Comparison of ENCODE assay signal across 9 cellular contexts in the genomic region with DNA sequence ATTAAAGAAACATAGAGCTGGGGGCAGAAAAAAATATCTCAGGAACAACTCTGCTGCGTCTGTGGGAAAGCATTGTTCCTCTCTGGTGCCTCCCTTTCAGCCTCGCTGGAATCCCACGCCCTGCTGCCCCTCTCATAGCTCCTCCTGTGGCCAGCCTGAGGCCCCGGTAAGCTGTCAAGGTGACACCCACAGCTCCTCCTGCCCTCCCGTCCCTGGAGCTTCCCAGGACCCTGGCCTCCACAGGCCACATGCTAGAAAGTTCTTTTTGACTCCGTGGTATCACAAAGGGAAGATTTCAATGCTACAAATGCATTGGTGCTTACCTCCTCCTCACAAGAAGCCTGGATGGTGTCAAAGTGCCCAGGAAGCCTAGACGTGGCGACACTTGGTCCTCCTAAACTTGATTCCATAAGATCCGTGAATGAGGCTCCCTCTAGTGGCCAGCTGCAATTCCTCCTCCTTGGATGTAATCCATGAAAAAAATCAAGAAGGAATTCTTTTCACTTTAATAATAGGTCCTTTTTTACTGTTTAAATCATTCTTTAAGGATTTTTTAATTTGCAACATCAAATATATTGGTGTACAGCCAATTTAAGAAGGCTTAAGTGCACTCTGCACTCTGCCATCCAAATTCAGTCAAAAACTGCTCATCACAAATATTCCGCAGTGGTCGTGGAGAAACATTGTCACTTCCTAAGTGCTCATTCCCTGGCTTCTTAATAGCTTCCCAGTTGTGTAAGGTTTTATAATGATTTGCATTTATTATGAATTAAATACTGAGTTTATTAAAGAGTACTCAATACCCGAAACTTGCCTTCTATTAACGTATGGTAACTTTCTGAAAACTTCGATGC.
DNase-seq lines count a peak whose midpoint lies in the region; ATAC-seq and TF ChIP-seq lines count a peak whose summit lies in the region.
"Had no signal": no experiment of that assay in that cellular context is flagged by ENCODE, and none has a peak within 500 bp of the region (broad histone marks: within the 10 kb centered on the region; RNA-seq: fewer than 3 reads in every experiment).

No MANE protein-coding gene starts in this region.

- TF ChIP-seq EP300 in ovary (IDR thresholded peaks at IDR 0.05), result no peak

- no peaks in the 10 kb centered on the region for H3K9me3 Mint-ChIP-seq in activated T-cell treated with anti-CD3 and anti-CD28 coated beads, Interleukin-2, amount 50 U/mL, for 24 hours
- H3K9me3 Mint-ChIP-seq: stimulated activated naive CD8-positive, alpha-beta T cell treated with anti-CD3 and anti-CD28 coated beads, Interleukin-15, amount 100 ng/mL, for 72 hours had no signal

- peak; percentile 80 for DNase-seq in DMS153 treated with DMSO at 0.1 percent for 48 hours (lab: John Stamatoyannopoulos, UW; ENCODE audit: unreplicated experiment)
- peak; percentile 43 for DNase-seq in NCI-H526 treated with DMSO at 0.1 percent for 48 hours (lab: John Stamatoyannopoulos, UW)
- peak; percentile 43 for DNase-seq in activated T-cell treated with anti-CD3 and anti-CD28 coated beads, Interleukin-2, amount 50 U/mL, for 24 hours
- DNase-seq in germinal center (ENCODE audit: low spot score), result peak; percentile 24
- DNase-seq in ovary, result peak; percentile 60 to 79 (median 71)

- no peak overlapping the region for H3K27ac ChIP-seq in ovary

- 35 to 45% (median 40%) methylated on average over 14 of the region's 14 CpGs for WGBS in ovary, 3 donors

- H3K4me1 ChIP-seq in ovary (ENCODE audit: insufficient read depth), result no peaks in the 10 kb centered on the region

- H3K4me3 Mint-ChIP-seq in activated T-cell treated with anti-CD3 and anti-CD28 coated beads, Interleukin-2, amount 50 U/mL, for 24 hours, result no peak overlapping the region
- H3K4me3 Mint-ChIP-seq: stimulated activated naive CD8-positive, alpha-beta T cell treated with anti-CD3 and anti-CD28 coated beads, Interleukin-15, amount 100 ng/mL, for 72 hours had no signal

- H3K9me3 ChIP-seq in ovary, result no peaks in the 10 kb centered on the region

- H3K36me3 Mint-ChIP-seq in activated T-cell treated with anti-CD3 and anti-CD28 coated beads, Interleukin-2, amount 50 U/mL, for 24 hours (ENCODE audit: low read depth), result no peaks in the 10 kb centered on the region

- H3K27me3 ChIP-seq in ovary, result no peaks in the 10 kb centered on the region

- no peaks in the 10 kb centered on the region for H3K4me1 Mint-ChIP-seq in activated T-cell treated with anti-CD3 and anti-CD28 coated beads, Interleukin-2, amount 50 U/mL, for 24 hours (ENCODE audit: low read depth)
- H3K4me1 Mint-ChIP-seq: stimulated activated naive CD8-positive, alpha-beta T cell treated with anti-CD3 and anti-CD28 coated beads, Interleukin-15, amount 100 ng/mL, for 72 hours had no signal

- no peaks in the 10 kb centered on the region for H3K36me3 ChIP-seq in ovary

- H3K27ac Mint-ChIP-seq in activated T-cell treated with anti-CD3 and anti-CD28 coated beads, Interleukin-2, amount 50 U/mL, for 24 hours, result no peak overlapping the region
- H3K27ac Mint-ChIP-seq: stimulated activated naive CD8-positive, alpha-beta T cell treated with anti-CD3 and anti-CD28 coated beads, Interleukin-15, amount 100 ng/mL, for 72 hours had no signal

- TF ChIP-seq POLR2A in ovary (IDR thresholded peaks at IDR 0.05), result no peak

- H3K27me3 Mint-ChIP-seq in activated T-cell treated with anti-CD3 and anti-CD28 coated beads, Interleukin-2, amount 50 U/mL, for 24 hours, result peaks cover 12% of the 10 kb centered on the region

- peak; percentile 45 to 72 (median 58) for TF ChIP-seq CTCF in ovary (IDR thresholded peaks at IDR 0.05)

- intact Hi-C loops in ovary (cut with DNase I), result loop anchor here in 1 of 4 donors (2.0 to 5.0 kb wide), 2 partner anchors 351 to 979 kb away; no protein-coding TSS in a partner anchor

- no peak overlapping the region for H3K4me3 ChIP-seq in ovary

- ATAC-seq in HG03432 (IDR thresholded peaks at IDR 0.05; ENCODE audit: unreplicated experiment), result peak; percentile 47
- ATAC-seq in GM21723 (IDR thresholded peaks at IDR 0.05; ENCODE audit: unreplicated experiment), result no peak
- ATAC-seq in GM21390 (IDR thresholded peaks at IDR 0.05; ENCODE audit: unreplicated experiment), result no peak
- ATAC-seq: stimulated activated naive CD8-positive, alpha-beta T cell treated with anti-CD3 and anti-CD28 coated beads, Interleukin-15, amount 100 ng/mL, for 72 hours had no signal

Comparison
In these comparisons a context has a peak if more than half of its experiments do, and no peak if none do; other contexts are left out.
1. DNase-seq: peak in every context shown above with its lines; median percentile 80 in DMS153 treated with DMSO at 0.1 percent for 48 hours; 71 in ovary; 43 in NCI-H526 treated with DMSO at 0.1 percent for 48 hours; 43 in activated T-cell treated with anti-CD3 and anti-CD28 coated beads, Interleukin-2, amount 50 U/mL, for 24 hours; 24 in germinal center.